Comparison of ENCODE assay signal across 1 cellular context in genomic region chr10:29554660-29555059, GRCh38.
A peak's percentile ranks its signal among the peaks of the same experiment; 100 is the strongest.
TF ChIP-seq lines count a peak whose summit lies in the region.

No MANE protein-coding gene starts in this region.

TF ChIP-seq in SK-N-SH, 30 proteins besides CTCF, POLR2A, EP300 and RAD21 (continued from another document):
- TF ChIP-seq SMC3 (IDR thresholded peaks at IDR 0.05; ENCODE audit: low read depth, low read length) = no peak
- TF ChIP-seq ZBTB33 (IDR thresholded peaks at IDR 0.05; ENCODE audit: borderline replicate concordance, low read depth) = no peak
- no peak for TF ChIP-seq MEF2A (IDR thresholded peaks at IDR 0.05; ENCODE audit: borderline replicate concordance, low read depth)
- TF ChIP-seq MAX (IDR thresholded peaks at IDR 0.05; ENCODE audit: low read depth) = 0 out of 2 replicates have a peak, but pooled peaks have one; percentile 17
- TF ChIP-seq GATA2 (CRISPR knock-in tag; IDR thresholded peaks at IDR 0.05) = no peak
- TF ChIP-seq RCOR1 (IDR thresholded peaks at IDR 0.05; ENCODE audit: low read length) = no peak
- no peak for TF ChIP-seq MXI1 (IDR thresholded peaks at IDR 0.05; ENCODE audit: low read depth, low read length)
- TF ChIP-seq REST (IDR thresholded peaks at IDR 0.05; ENCODE audit: low read depth, low read length) = no peak
- TF ChIP-seq POLR2AphosphoS5 (IDR thresholded peaks at IDR 0.05; ENCODE audit: low read depth, low read length) = no peak
TF ChIP-seq in SK-N-SH: peak in this region for 5.
